In genomic region chr15:78301813-78302212, GRCh38 we compare ENCODE assay signal across 14 cellular contexts. TPM values are rescaled to one million over a fixed set of nuclear protein-coding genes. Genes with fewer than 3 reads are reported as not detected.
DNase-seq lines count a peak whose midpoint lies in the region; ATAC-seq and TF ChIP-seq lines count a peak whose summit lies in the region.
"Had no signal": no experiment of that assay in that cellular context is flagged by ENCODE, and none has a peak within 500 bp of the region (broad histone marks: within the 10 kb centered on the region; RNA-seq: fewer than 3 reads in every experiment).

No MANE protein-coding gene starts in this region.

- no peaks in the 10 kb centered on the region for H3K27me3 ChIP-seq in adipocyte (replicated peaks; ENCODE audit: control insufficient read depth, insufficient read depth, low read length)

- no peak overlapping the region for H3K27ac Mint-ChIP-seq in neural crest cell (ENCODE audit: unreplicated experiment)
- no peak overlapping the region for H3K27ac Mint-ChIP-seq in activated T-cell treated with anti-CD3 and anti-CD28 coated beads, Interleukin-2, amount 50 U/mL, for 72 hours
- no peak overlapping the region for H3K27ac Mint-ChIP-seq in activated T-helper 1 cell treated with anti-CD3 and anti-CD28 coated beads, Interleukin-12 subunit alpha, Interleukin-12 subunit beta, Interleukin-2, Interleukin-4 antibody, amounts not matched to agents 30 ng/mL and 10 ng/mL and 1 ng/mL, durations not matched to agents 14 hours and 24 hours and 36 hours
- H3K27ac Mint-ChIP-seq: dendritic cell treated with granulocyte-macrophage colony-stimulating factor and Interleukin-4, amounts not matched to agents 40 ng/mL and 50 ng/mL, for 4 days had no signal

- no peak for ATAC-seq in activated T-cell treated with anti-CD3 and anti-CD28 coated beads, Interleukin-2, amount 50 U/mL, for 72 hours (replicated peaks in 1 of 2)

- peak overlapping the region; percentile 74 for H3K4me3 Mint-ChIP-seq in neural crest cell
- peak overlapping the region in 1 of 2 donors; percentile 17 for H3K4me3 Mint-ChIP-seq in activated T-cell treated with anti-CD3 and anti-CD28 coated beads, Interleukin-2, amount 50 U/mL, for 72 hours
- H3K4me3 Mint-ChIP-seq in activated T-helper 1 cell treated with anti-CD3 and anti-CD28 coated beads, Interleukin-12 subunit alpha, Interleukin-12 subunit beta, Interleukin-2, Interleukin-4 antibody, amounts not matched to agents 30 ng/mL and 10 ng/mL and 1 ng/mL, durations not matched to agents 14 hours and 24 hours and 36 hours = no peak overlapping the region
- H3K4me3 Mint-ChIP-seq: activated naive CD8-positive, alpha-beta T cell treated with anti-CD3 and anti-CD28 coated beads, Interleukin-2, amount 10 ng/mL, durations not matched to agents 7 days and 5 days; dendritic cell treated with granulocyte-macrophage colony-stimulating factor and Interleukin-4, amounts not matched to agents 40 ng/mL and 50 ng/mL, for 4 days had no signal

- H3K36me3 ChIP-seq in adipocyte (ENCODE audit: control insufficient read depth, insufficient read depth, low read length, severe bottlenecking) = no peaks in the 10 kb centered on the region

- H3K4me1 Mint-ChIP-seq in neural crest cell = peaks cover 36% of the 10 kb centered on the region
- H3K4me1 Mint-ChIP-seq in activated T-cell treated with anti-CD3 and anti-CD28 coated beads, Interleukin-2, amount 50 U/mL, for 72 hours (ENCODE audit: low read depth) = peaks cover 53% of the 10 kb centered on the region
- peaks cover 31% of the 10 kb centered on the region for H3K4me1 Mint-ChIP-seq in activated T-helper 1 cell treated with anti-CD3 and anti-CD28 coated beads, Interleukin-12 subunit alpha, Interleukin-12 subunit beta, Interleukin-2, Interleukin-4 antibody, amounts not matched to agents 30 ng/mL and 10 ng/mL and 1 ng/mL, durations not matched to agents 14 hours and 24 hours and 36 hours (ENCODE audit: low read depth)

- TF ChIP-seq CTCF in NB4 (IDR thresholded peaks at IDR 0.05; ENCODE audit: low read depth, low read length) (no peak), neural crest cell (conservative IDR thresholded peaks at IDR 0.05) (no peak)

- H3K4me3 ChIP-seq in NB4 (ENCODE audit: low read depth, low read length) = no peak overlapping the region
- peak overlapping the region; percentile 44 for H3K4me3 ChIP-seq in adipocyte (ENCODE audit: low read length)

- TF ChIP-seq POLR2A in NB4 (IDR thresholded peaks at IDR 0.05; ENCODE audit: extremely low read depth, insufficient read length) = peak; percentile 31

- no peaks in the 10 kb centered on the region for H3K9me3 Mint-ChIP-seq in neural crest cell
- no peaks in the 10 kb centered on the region for H3K9me3 Mint-ChIP-seq in activated T-cell treated with anti-CD3 and anti-CD28 coated beads, Interleukin-2, amount 50 U/mL, for 72 hours
- H3K9me3 Mint-ChIP-seq in activated T-helper 1 cell treated with anti-CD3 and anti-CD28 coated beads, Interleukin-12 subunit alpha, Interleukin-12 subunit beta, Interleukin-2, Interleukin-4 antibody, amounts not matched to agents 30 ng/mL and 10 ng/mL and 1 ng/mL, durations not matched to agents 14 hours and 24 hours and 36 hours = no peaks in the 10 kb centered on the region
- H3K9me3 Mint-ChIP-seq: activated naive CD8-positive, alpha-beta T cell treated with anti-CD3 and anti-CD28 coated beads, Interleukin-2, amount 10 ng/mL, durations not matched to agents 7 days and 5 days; dendritic cell treated with granulocyte-macrophage colony-stimulating factor and Interleukin-4, amounts not matched to agents 40 ng/mL and 50 ng/mL, for 4 days had no signal

- peaks cover 19% of the 10 kb centered on the region for H3K27me3 Mint-ChIP-seq in neural crest cell (ENCODE audit: low read depth)
- H3K27me3 Mint-ChIP-seq in activated T-cell treated with anti-CD3 and anti-CD28 coated beads, Interleukin-2, amount 50 U/mL, for 72 hours (ENCODE audit: low read depth) = peaks cover 5% of the 10 kb centered on the region
- peaks cover 6% of the 10 kb centered on the region for H3K27me3 Mint-ChIP-seq in activated T-helper 1 cell treated with anti-CD3 and anti-CD28 coated beads, Interleukin-12 subunit alpha, Interleukin-12 subunit beta, Interleukin-2, Interleukin-4 antibody, amounts not matched to agents 30 ng/mL and 10 ng/mL and 1 ng/mL, durations not matched to agents 14 hours and 24 hours and 36 hours (ENCODE audit: insufficient read depth)
- H3K27me3 Mint-ChIP-seq: dendritic cell treated with granulocyte-macrophage colony-stimulating factor and Interleukin-4, amounts not matched to agents 40 ng/mL and 50 ng/mL, for 4 days had no signal

- peaks cover 79% of the 10 kb centered on the region for H3K4me1 ChIP-seq in adipocyte (ENCODE audit: control insufficient read depth, insufficient read depth, low read length)

- H3K9me3 ChIP-seq in adipocyte (ENCODE audit: control insufficient read depth, low read length) = no peaks in the 10 kb centered on the region

- H3K9ac ChIP-seq in adipocyte (ENCODE audit: low read length) = peak overlapping the region; percentile 66
- H3K9ac ChIP-seq: KMS-11 had no signal

- intact Hi-C loops in activated T-helper 1 cell treated with anti-CD3 and anti-CD28 coated beads, Interleukin-12 subunit alpha, Interleukin-12 subunit beta, Interleukin-2, Interleukin-4 antibody, amounts not matched to agents 30 ng/mL and 10 ng/mL and 1 ng/mL, durations not matched to agents 14 hours and 24 hours and 36 hours (cut with micrococcal nuclease) = no loop called here

- DNase-seq in DMS114 treated with DMSO at 0.1 percent for 48 hours (lab: John Stamatoyannopoulos, UW; ENCODE audit: unreplicated experiment) (peak; percentile 44), NB4 (ENCODE audit: low read depth) (peak; percentile 90), adipocyte (ENCODE audit: low read depth) (no peak), neural crest cell (ENCODE audit: low read depth, low spot score) (no peak), 8988T (no peak)
- no peak for DNase-seq in activated T-cell treated with anti-CD3 and anti-CD28 coated beads, Interleukin-2, amount 50 U/mL, for 72 hours
- no peak for DNase-seq in activated T-helper 1 cell treated with anti-CD3 and anti-CD28 coated beads, Interleukin-12 subunit alpha, Interleukin-12 subunit beta, Interleukin-2, Interleukin-4 antibody, amounts not matched to agents 30 ng/mL and 10 ng/mL and 1 ng/mL, durations not matched to agents 14 hours and 24 hours and 36 hours (ENCODE audit: low spot score)
- DNase-seq in effector CD8-positive, alpha-beta T cell (lab: John Stamatoyannopoulos, UW) = no peak
- DNase-seq: activated naive CD8-positive, alpha-beta T cell treated with anti-CD3 and anti-CD28 coated beads, Interleukin-2, amount 10 ng/mL, durations not matched to agents 7 days and 5 days; NCI-H2029 treated with DMSO at 0.1 percent for 48 hours; retina; stimulated activated CD4-positive, alpha-beta T cell treated with anti-CD3 and anti-CD28 coated beads, Interleukin-4, amount 100 ng/mL, for 4 hours had no signal

- no peaks in the 10 kb centered on the region for H3K36me3 Mint-ChIP-seq in neural crest cell (ENCODE audit: low read depth)
- H3K36me3 Mint-ChIP-seq in activated T-cell treated with anti-CD3 and anti-CD28 coated beads, Interleukin-2, amount 50 U/mL, for 72 hours (ENCODE audit: insufficient read depth in 2 of 2) = peaks cover 0 to 1% of the 10 kb centered on the region in 2 donors
- no peaks in the 10 kb centered on the region for H3K36me3 Mint-ChIP-seq in activated T-helper 1 cell treated with anti-CD3 and anti-CD28 coated beads, Interleukin-12 subunit alpha, Interleukin-12 subunit beta, Interleukin-2, Interleukin-4 antibody, amounts not matched to agents 30 ng/mL and 10 ng/mL and 1 ng/mL, durations not matched to agents 14 hours and 24 hours and 36 hours (ENCODE audit: low read depth)
- H3K36me3 Mint-ChIP-seq: activated naive CD8-positive, alpha-beta T cell treated with anti-CD3 and anti-CD28 coated beads, Interleukin-2, amount 10 ng/mL, durations not matched to agents 7 days and 5 days had no signal

RNA-seq across cellular contexts. Expression of gene SKIC8, which starts 2.4 kb away (rescaled TPM):
- 55.3 and 56.0 TPM in 2 replicates for total RNA-seq in neural crest cell
- total RNA-seq in activated T-cell treated with anti-CD3 and anti-CD28 coated beads, Interleukin-2, amount 50 U/mL, for 72 hours = 10 to 100 TPM; 31.0 to 31.3 TPM
- total RNA-seq in activated T-helper 1 cell treated with anti-CD3 and anti-CD28 coated beads, Interleukin-12 subunit alpha, Interleukin-12 subunit beta, Interleukin-2, Interleukin-4 antibody, amounts not matched to agents 30 ng/mL and 10 ng/mL and 1 ng/mL, durations not matched to agents 14 hours and 24 hours and 36 hours = 54.3 and 57.3 TPM in 2 replicates

RNA-seq across cellular contexts. Expression of gene DNAJA4, which starts 37.5 kb away (rescaled TPM):
- total RNA-seq in neural crest cell = not detected in 2 replicates
- 10 to 100 TPM; 30.7 to 36.4 TPM for total RNA-seq in activated T-cell treated with anti-CD3 and anti-CD28 coated beads, Interleukin-2, amount 50 U/mL, for 72 hours
- total RNA-seq in activated T-helper 1 cell treated with anti-CD3 and anti-CD28 coated beads, Interleukin-12 subunit alpha, Interleukin-12 subunit beta, Interleukin-2, Interleukin-4 antibody, amounts not matched to agents 30 ng/mL and 10 ng/mL and 1 ng/mL, durations not matched to agents 14 hours and 24 hours and 36 hours = 68.4 and 70.8 TPM in 2 replicates

RNA-seq across cellular contexts. Expression of gene CRABP1, which starts 38.3 kb away (rescaled TPM):
- 753 and 803 TPM in 2 replicates for total RNA-seq in neural crest cell
- under 1 TPM in 1 of 2 donors, not detected in 1; 0.65 TPM for total RNA-seq in activated T-cell treated with anti-CD3 and anti-CD28 coated beads, Interleukin-2, amount 50 U/mL, for 72 hours
- not detected in 2 replicates for total RNA-seq in activated T-helper 1 cell treated with anti-CD3 and anti-CD28 coated beads, Interleukin-12 subunit alpha, Interleukin-12 subunit beta, Interleukin-2, Interleukin-4 antibody, amounts not matched to agents 30 ng/mL and 10 ng/mL and 1 ng/mL, durations not matched to agents 14 hours and 24 hours and 36 hours
- total RNA-seq: activated naive CD8-positive, alpha-beta T cell treated with anti-CD3 and anti-CD28 coated beads, Interleukin-2, amount 10 ng/mL, durations not matched to agents 7 days and 5 days had no signal

Comparison
In these comparisons a context has a peak if more than half of its experiments do, and no peak if none do; other contexts are left out.
1. DNase-seq: peak in DMS114 treated with DMSO at 0.1 percent for 48 hours (single experiment) and NB4 (single experiment); none in adipocyte (single experiment), neural crest cell (single experiment), activated T-cell treated with anti-CD3 and anti-CD28 coated beads, Interleukin-2, amount 50 U/mL, for 72 hours (0 of 2), activated T-helper 1 cell treated with anti-CD3 and anti-CD28 coated beads, Interleukin-12 subunit alpha, Interleukin-12 subunit beta, Interleukin-2, Interleukin-4 antibody, amounts not matched to agents 30 ng/mL and 10 ng/mL and 1 ng/mL, durations not matched to agents 14 hours and 24 hours and 36 hours (single experiment), 8988T (single experiment) and effector CD8-positive, alpha-beta T cell (single experiment).
2. RNA of gene DNAJA4, which starts 37.5 kb away (total RNA-seq): 68.4 to 70.8 TPM in activated T-helper 1 cell treated with anti-CD3 and anti-CD28 coated beads, Interleukin-12 subunit alpha, Interleukin-12 subunit beta, Interleukin-2, Interleukin-4 antibody, amounts not matched to agents 30 ng/mL and 10 ng/mL and 1 ng/mL, durations not matched to agents 14 hours and 24 hours and 36 hours and 30.7 to 36.4 TPM in activated T-cell treated with anti-CD3 and anti-CD28 coated beads, Interleukin-2, amount 50 U/mL, for 72 hours; not detected in neural crest cell; every median in the first group is over 10 times any median in the second.
3. RNA of gene CRABP1, which starts 38.3 kb away (total RNA-seq): 753 to 803 TPM in neural crest cell; 0.65 TPM in activated T-cell treated with anti-CD3 and anti-CD28 coated beads, Interleukin-2, amount 50 U/mL, for 72 hours and not detected in activated T-helper 1 cell treated with anti-CD3 and anti-CD28 coated beads, Interleukin-12 subunit alpha, Interleukin-12 subunit beta, Interleukin-2, Interleukin-4 antibody, amounts not matched to agents 30 ng/mL and 10 ng/mL and 1 ng/mL, durations not matched to agents 14 hours and 24 hours and 36 hours; every median in the first group is over 100 times any median in the second.